10 cellular contexts compared by ENCODE assay signal in the genomic region with DNA sequence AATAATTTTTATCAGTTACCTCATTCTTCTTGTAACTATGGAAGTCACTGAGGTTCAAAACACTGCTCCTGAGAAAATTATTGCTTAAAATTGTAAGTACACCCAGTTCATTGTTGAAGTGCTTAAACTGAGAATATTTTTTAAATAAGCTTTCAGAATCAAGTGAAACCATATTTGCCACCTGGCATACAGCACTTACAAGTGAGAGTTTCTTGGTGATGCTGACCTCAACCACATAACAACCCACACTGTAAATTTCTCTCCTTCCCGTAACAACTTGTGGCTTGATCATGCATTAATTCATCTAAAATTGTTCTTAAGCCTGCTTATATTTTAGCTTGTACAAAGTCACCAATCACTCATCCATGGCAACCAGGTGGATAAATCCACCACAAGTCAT. TPM values are rescaled to one million over a fixed set of nuclear protein-coding genes. Genes with fewer than 3 reads are reported as not detected.
DNase-seq lines count a peak whose midpoint lies in the region; ATAC-seq and TF ChIP-seq lines count a peak whose summit lies in the region.
"Had no signal": no experiment of that assay in that cellular context is flagged by ENCODE, and none has a peak within 500 bp of the region (broad histone marks: within the 10 kb centered on the region; RNA-seq: fewer than 3 reads in every experiment).

No MANE protein-coding gene starts in this region.

- no peak overlapping the region for H3K4me3 Mint-ChIP-seq in endodermal cell

- H3K27ac ChIP-seq in 22Rv1 (peak overlapping the region; percentile 86), endodermal cell (ENCODE audit: low read depth, low read length) (no peak overlapping the region)
- H3K27ac ChIP-seq: esophagus squamous epithelium had no signal

- no peak overlapping the region for H3K9ac ChIP-seq in endodermal cell (ENCODE audit: extremely low read depth, low read length, poor library complexity, severe bottlenecking)

- peak; percentile 57 for ATAC-seq in GM19043 (IDR thresholded peaks at IDR 0.05; ENCODE audit: low read depth, unreplicated experiment)
- peak; percentile 58 for ATAC-seq in HG02840 (IDR thresholded peaks at IDR 0.05; ENCODE audit: low FRiP score, unreplicated experiment)
- peak; percentile 35 for ATAC-seq in HG03575 (IDR thresholded peaks at IDR 0.05; ENCODE audit: extremely low read depth, insufficient number of reproducible peaks, low FRiP score, unreplicated experiment)

- H3K27me3 Mint-ChIP-seq in endodermal cell (ENCODE audit: insufficient read depth) = no peaks in the 10 kb centered on the region

- no peaks in the 10 kb centered on the region for H3K4me1 Mint-ChIP-seq in endodermal cell

- no peaks in the 10 kb centered on the region for H3K9me3 ChIP-seq in endodermal cell (ENCODE audit: control insufficient read depth, low read length)
- H3K9me3 ChIP-seq: esophagus squamous epithelium had no signal

- DNase-seq in endodermal cell = no peak
- no peak for DNase-seq in kidney tubule cell (ENCODE audit: low spot score)
- DNase-seq in NCI-H146 treated with DMSO at 0.1 percent for 48 hours (lab: John Stamatoyannopoulos, UW; ENCODE audit: unreplicated experiment) = no peak
- no peak for DNase-seq in NOMO-1 treated with DMSO at 0.1 percent for 48 hours (lab: John Stamatoyannopoulos, UW; ENCODE audit: unreplicated experiment)
- DNase-seq: aorta, esophagus squamous epithelium had no signal

- 89 to 100% methylated on average over 1 of the region's 1 CpG for WGBS in endodermal cell (ENCODE audit: insufficient coverage in 1 of 2, insufficient read length in 1 of 2), 2 experiments

- no peaks in the 10 kb centered on the region for H3K9me3 Mint-ChIP-seq in endodermal cell

- no peaks in the 10 kb centered on the region for H3K36me3 ChIP-seq in endodermal cell (ENCODE audit: control insufficient read depth, insufficient read depth, low read length)
- H3K36me3 ChIP-seq: esophagus squamous epithelium had no signal

- TF ChIP-seq CTCF in 22Rv1 (IDR thresholded peaks at IDR 0.05) (no peak), endodermal cell (conservative IDR thresholded peaks at IDR 0.05) (no peak)

- no peaks in the 10 kb centered on the region for H3K36me3 Mint-ChIP-seq in endodermal cell (ENCODE audit: low read depth)

- no peaks in the 10 kb centered on the region for H3K4me1 ChIP-seq in endodermal cell (ENCODE audit: control insufficient read depth, insufficient read depth, low read length)

- no peak overlapping the region for H3K4me3 ChIP-seq in endodermal cell (ENCODE audit: low read length)
- H3K4me3 ChIP-seq: esophagus squamous epithelium had no signal

- no peaks in the 10 kb centered on the region for H3K27me3 ChIP-seq in endodermal cell (ENCODE audit: control insufficient read depth, insufficient read depth, low read length, poor library complexity, severe bottlenecking)
- H3K27me3 ChIP-seq: esophagus squamous epithelium had no signal

- no peak overlapping the region for H3K27ac Mint-ChIP-seq in endodermal cell

RNA-seq across cellular contexts. Expression of gene IMMP2L, which starts 34.0 kb away (rescaled TPM):
- total RNA-seq in endodermal cell = 10 to 100 TPM; 17.7 to 19.4 TPM
- 9.6 TPM for polyA plus RNA-seq in endodermal cell (2013, experiment 1 of 2)
- polyA plus RNA-seq in endodermal cell (2013, experiment 2 of 2) = 10.3 TPM
